24 cellular contexts compared by ENCODE assay signal in the genomic region with DNA sequence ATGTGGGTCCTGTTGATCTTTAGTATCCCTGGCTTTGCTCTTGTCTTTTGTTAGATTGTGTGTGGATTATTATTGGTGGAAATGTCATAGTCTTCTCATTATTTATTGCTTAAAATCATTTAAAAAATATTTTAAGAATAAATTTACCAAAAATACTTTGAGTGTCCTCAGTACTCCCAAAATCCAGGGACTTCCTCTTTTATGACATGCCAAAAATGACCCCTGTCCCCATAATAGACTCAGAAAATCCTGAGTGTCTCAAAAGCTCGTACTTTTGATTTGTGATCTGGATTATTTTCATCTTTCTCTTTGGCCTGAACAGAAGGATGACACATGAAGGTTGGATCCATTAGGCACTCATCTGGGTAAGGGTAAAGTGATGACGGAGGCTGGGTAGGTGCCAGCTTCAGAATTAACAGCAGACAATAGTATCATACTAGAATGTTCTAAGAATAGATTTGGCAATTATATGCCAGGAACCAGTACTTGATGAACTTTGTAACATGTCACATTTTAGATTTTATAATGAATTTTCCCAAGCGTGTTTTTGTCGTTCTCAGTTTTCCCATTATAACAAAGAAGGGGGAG.
A peak's percentile ranks its signal among the peaks of the same experiment; 100 is the strongest.
DNase-seq lines count a peak whose midpoint lies in the region; ATAC-seq, FAIRE-seq and TF ChIP-seq lines count a peak whose summit lies in the region.
"Had no signal": no experiment of that assay in that cellular context is flagged by ENCODE, and none has a peak within 500 bp of the region (broad histone marks: within the 10 kb centered on the region; RNA-seq: fewer than 3 reads in every experiment).

No MANE protein-coding gene starts in this region.

- intact Hi-C loops in left ventricle myocardium inferior (cut with micrococcal nuclease): no loop called here

- H2AFZ ChIP-seq in KMS-11 (ENCODE audit: low read depth): peak overlapping the region; percentile 69

- H4K20me1 ChIP-seq in KMS-11 (ENCODE audit: insufficient read depth): no peaks in the 10 kb centered on the region

- H3K4me1 ChIP-seq in KMS-11 (ENCODE audit: low read depth, poor library complexity, severe bottlenecking) (peaks cover 36% of the 10 kb centered on the region), left ventricle myocardium inferior (peaks cover 17% of the 10 kb centered on the region)
- H3K4me1 ChIP-seq: SJSA1, tibial nerve had no signal

- FAIRE-seq in GM12891 (lab: Jason Lieb, UNC): no peak
- FAIRE-seq: kidney, RCC 7860, TTC549 had no signal

- H3K79me2 ChIP-seq in KMS-11 (ENCODE audit: insufficient read depth, low read depth): no peaks in the 10 kb centered on the region

- H3K36me3 ChIP-seq in KMS-11 (ENCODE audit: insufficient read depth) (no peaks in the 10 kb centered on the region), left ventricle myocardium inferior (no peaks in the 10 kb centered on the region)
- H3K36me3 ChIP-seq: brain microvascular endothelial cell, SJSA1, spleen, tibial nerve had no signal

- no peak for TF ChIP-seq POLR2A in GM12891 (IDR thresholded peaks at IDR 0.05; ENCODE audit: low read depth, low read length)

- TF ChIP-seq CTCF in KMS-11 (conservative IDR thresholded peaks at IDR 0.05; ENCODE audit: low read depth, low read length) (no peak), left ventricle myocardium inferior (IDR thresholded peaks at IDR 0.05; ENCODE audit: borderline replicate concordance) (no peak)

- no peak overlapping the region for H3K4me3 ChIP-seq in KMS-11 (IDR thresholded peaks at IDR 0.05; ENCODE audit: insufficient read depth, low read depth, low read length)
- no peak overlapping the region for H3K4me3 ChIP-seq in left ventricle myocardium inferior
- H3K4me3 ChIP-seq: SJSA1, spleen, tibial nerve had no signal

- H3K27ac ChIP-seq in KMS-11 (peak overlapping the region; percentile 86), left ventricle myocardium inferior (replicated peaks) (peak overlapping the region; percentile 5)
- H3K27ac ChIP-seq: brain microvascular endothelial cell, SJSA1, spleen, tibial nerve had no signal

- DNase-seq in GM12891 (ENCODE audit: insufficient read length, low spot score): no peak
- DNase-seq in left ventricle myocardium inferior: peak; percentile 19
- DNase-seq in NK-92 treated with Interleukin-12 subunit alpha and Interleukin-12 subunit beta, amount 100 ng/mL, for 24 hours (lab: John Stamatoyannopoulos, UW): no peak
- no peak for DNase-seq in NCI-H1436 (lab: John Stamatoyannopoulos, UW)
- DNase-seq in NCI-H1930 (lab: John Stamatoyannopoulos, UW): no peak
- DNase-seq: activated CD4-positive, alpha-beta memory T cell treated with anti-CD3 and anti-CD28 coated beads for 36 hours; activated CD8-positive, alpha-beta memory T cell treated with anti-CD3 and anti-CD28 coated beads, Interleukin-2, amount 50 U/mL, for 4 hours; activated naive CD4-positive, alpha-beta T cell treated with anti-CD3 and anti-CD28 coated beads, Interleukin-2, amount 10 ng/mL, durations not matched to agents 7 days and 5 days; amniotic stem cell; brain microvascular endothelial cell; effector CD4-positive, alpha-beta T cell; KBM-7; kidney; NCI-H1436 treated with DMSO at 0.1 percent for 48 hours; NCI-H510A; spleen; T-helper 1 cell had no signal

- peak overlapping the region; percentile 52; the same call in 1 of the 2 replicates for H3K9ac ChIP-seq in KMS-11

- peak; percentile 6 for ATAC-seq in GM19043 (IDR thresholded peaks at IDR 0.05; ENCODE audit: low read depth, unreplicated experiment)
- ATAC-seq: activated CD4-positive, CD25-positive, alpha-beta regulatory T cell treated with anti-CD3 and anti-CD28 coated beads, Interleukin-2, amount 50 U/mL, for 24 hours had no signal

- H3K4me2 ChIP-seq in KMS-11: peak overlapping the region; percentile 55

- H3K27me3 ChIP-seq in KMS-11 (ENCODE audit: insufficient read depth, low read depth) (no peaks in the 10 kb centered on the region), left ventricle myocardium inferior (ENCODE audit: low read depth) (no peaks in the 10 kb centered on the region)
- H3K27me3 ChIP-seq: brain microvascular endothelial cell, SJSA1, spleen, tibial nerve had no signal

- no peaks in the 10 kb centered on the region for H3K9me3 ChIP-seq in left ventricle myocardium inferior (replicated peaks)
- H3K9me3 ChIP-seq: tibial nerve had no signal

TF ChIP-seq in GM12891, 5 proteins besides CTCF, POLR2A, EP300 and RAD21:
- peak; percentile 77 for TF ChIP-seq SPI1 (IDR thresholded peaks at IDR 0.05; ENCODE audit: low read depth, low read length)
- no peak for TF ChIP-seq PAX5 (IDR thresholded peaks at IDR 0.05; ENCODE audit: insufficient read depth, low read length, severe bottlenecking)
